1 cellular context compared by ENCODE assay signal in the genomic region with DNA sequence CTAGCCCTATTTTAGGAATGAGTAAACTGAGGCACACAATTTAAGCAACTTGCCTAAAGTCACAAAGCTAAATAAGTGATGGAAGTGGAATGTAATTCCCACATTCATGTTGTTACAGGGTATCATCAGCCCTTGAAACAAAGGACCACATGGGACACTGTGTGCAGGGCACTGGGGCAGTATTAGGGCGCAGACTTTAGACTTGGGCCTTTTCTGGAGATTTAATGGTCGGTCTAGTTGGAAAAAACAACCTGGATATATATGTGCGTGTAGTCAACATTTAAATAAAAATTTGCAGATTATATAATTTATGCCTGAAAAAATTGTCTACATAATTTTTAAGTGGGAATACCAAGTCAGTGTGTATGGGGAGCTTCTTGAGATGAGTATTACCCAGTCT.
TF ChIP-seq lines count a peak whose summit lies in the region.

No MANE protein-coding gene starts in this region.

TF ChIP-seq in HepG2, 621 proteins besides CTCF, POLR2A, EP300 and RAD21 (continued from another document):
- TF ChIP-seq FOXK1 (CRISPR knock-in tag; IDR thresholded peaks at IDR 0.05; ENCODE audit: borderline replicate concordance, low read depth): no peak
- TF ChIP-seq ZFY (CRISPR knock-in tag; IDR thresholded peaks at IDR 0.05): no peak
- peak; percentile 58 for TF ChIP-seq HNF4A (CRISPR knock-in tag; IDR thresholded peaks at IDR 0.05)
- TF ChIP-seq ZNF274 (CRISPR knock-in tag; IDR thresholded peaks at IDR 0.05): no peak
- no peak for TF ChIP-seq ZNF598 (CRISPR knock-in tag; IDR thresholded peaks at IDR 0.05; ENCODE audit: borderline replicate concordance)
- no peak for TF ChIP-seq PHF20 (CRISPR knock-in tag; IDR thresholded peaks at IDR 0.05)
- TF ChIP-seq DR1 (CRISPR knock-in tag; IDR thresholded peaks at IDR 0.05): no peak
- TF ChIP-seq, protein P1, sequence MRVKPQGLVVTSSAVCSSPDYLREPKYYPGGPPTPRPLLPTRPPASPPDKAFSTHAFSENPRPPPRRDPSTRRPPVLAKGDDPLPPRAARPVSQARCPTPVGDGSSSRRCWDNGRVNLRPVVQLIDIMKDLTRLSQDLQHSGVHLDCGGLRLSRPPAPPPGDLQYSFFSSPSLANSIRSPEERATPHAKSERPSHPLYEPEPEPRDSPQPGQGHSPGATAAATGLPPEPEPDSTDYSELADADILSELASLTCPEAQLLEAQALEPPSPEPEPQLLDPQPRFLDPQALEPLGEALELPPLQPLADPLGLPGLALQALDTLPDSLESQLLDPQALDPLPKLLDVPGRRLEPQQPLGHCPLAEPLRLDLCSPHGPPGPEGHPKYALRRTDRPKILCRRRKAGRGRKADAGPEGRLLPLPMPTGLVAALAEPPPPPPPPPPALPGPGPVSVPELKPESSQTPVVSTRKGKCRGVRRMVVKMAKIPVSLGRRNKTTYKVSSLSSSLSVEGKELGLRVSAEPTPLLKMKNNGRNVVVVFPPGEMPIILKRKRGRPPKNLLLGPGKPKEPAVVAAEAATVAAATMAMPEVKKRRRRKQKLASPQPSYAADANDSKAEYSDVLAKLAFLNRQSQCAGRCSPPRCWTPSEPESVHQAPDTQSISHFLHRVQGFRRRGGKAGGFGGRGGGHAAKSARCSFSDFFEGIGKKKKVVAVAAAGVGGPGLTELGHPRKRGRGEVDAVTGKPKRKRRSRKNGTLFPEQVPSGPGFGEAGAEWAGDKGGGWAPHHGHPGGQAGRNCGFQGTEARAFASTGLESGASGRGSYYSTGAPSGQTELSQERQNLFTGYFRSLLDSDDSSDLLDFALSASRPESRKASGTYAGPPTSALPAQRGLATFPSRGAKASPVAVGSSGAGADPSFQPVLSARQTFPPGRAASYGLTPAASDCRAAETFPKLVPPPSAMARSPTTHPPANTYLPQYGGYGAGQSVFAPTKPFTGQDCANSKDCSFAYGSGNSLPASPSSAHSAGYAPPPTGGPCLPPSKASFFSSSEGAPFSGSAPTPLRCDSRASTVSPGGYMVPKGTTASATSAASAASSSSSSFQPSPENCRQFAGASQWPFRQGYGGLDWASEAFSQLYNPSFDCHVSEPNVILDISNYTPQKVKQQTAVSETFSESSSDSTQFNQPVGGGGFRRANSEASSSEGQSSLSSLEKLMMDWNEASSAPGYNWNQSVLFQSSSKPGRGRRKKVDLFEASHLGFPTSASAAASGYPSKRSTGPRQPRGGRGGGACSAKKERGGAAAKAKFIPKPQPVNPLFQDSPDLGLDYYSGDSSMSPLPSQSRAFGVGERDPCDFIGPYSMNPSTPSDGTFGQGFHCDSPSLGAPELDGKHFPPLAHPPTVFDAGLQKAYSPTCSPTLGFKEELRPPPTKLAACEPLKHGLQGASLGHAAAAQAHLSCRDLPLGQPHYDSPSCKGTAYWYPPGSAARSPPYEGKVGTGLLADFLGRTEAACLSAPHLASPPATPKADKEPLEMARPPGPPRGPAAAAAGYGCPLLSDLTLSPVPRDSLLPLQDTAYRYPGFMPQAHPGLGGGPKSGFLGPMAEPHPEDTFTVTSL (CRISPR knock-in tag; IDR thresholded peaks at IDR 0.05; ENCODE audit: borderline replicate concordance): no peak
- TF ChIP-seq RARA (CRISPR knock-in tag; IDR thresholded peaks at IDR 0.05): no peak
- no peak for TF ChIP-seq RFXAP (CRISPR knock-in tag; IDR thresholded peaks at IDR 0.05; ENCODE audit: borderline replicate concordance)
- TF ChIP-seq HNF4G (IDR thresholded peaks at IDR 0.05; ENCODE audit: borderline replicate concordance, low read depth, low read length): 0 out of 2 replicates have a peak, but pooled peaks have one; percentile 34
- no peak for TF ChIP-seq HNF4G (CRISPR knock-in tag; IDR thresholded peaks at IDR 0.05; ENCODE audit: borderline replicate concordance, low read depth)
- TF ChIP-seq SAP130 (CRISPR knock-in tag; IDR thresholded peaks at IDR 0.05; ENCODE audit: low read depth): peak; percentile 33
- TF ChIP-seq ZBTB1 (CRISPR knock-in tag; IDR thresholded peaks at IDR 0.05; ENCODE audit: borderline replicate concordance): no peak
- TF ChIP-seq, protein P2, sequence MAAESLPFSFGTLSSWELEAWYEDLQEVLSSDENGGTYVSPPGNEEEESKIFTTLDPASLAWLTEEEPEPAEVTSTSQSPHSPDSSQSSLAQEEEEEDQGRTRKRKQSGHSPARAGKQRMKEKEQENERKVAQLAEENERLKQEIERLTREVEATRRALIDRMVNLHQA (CRISPR knock-in tag; IDR thresholded peaks at IDR 0.05): no peak
- no peak for TF ChIP-seq DPF2 (CRISPR knock-in tag; IDR thresholded peaks at IDR 0.05; ENCODE audit: borderline replicate concordance, low read depth)
- TF ChIP-seq, protein P3, sequence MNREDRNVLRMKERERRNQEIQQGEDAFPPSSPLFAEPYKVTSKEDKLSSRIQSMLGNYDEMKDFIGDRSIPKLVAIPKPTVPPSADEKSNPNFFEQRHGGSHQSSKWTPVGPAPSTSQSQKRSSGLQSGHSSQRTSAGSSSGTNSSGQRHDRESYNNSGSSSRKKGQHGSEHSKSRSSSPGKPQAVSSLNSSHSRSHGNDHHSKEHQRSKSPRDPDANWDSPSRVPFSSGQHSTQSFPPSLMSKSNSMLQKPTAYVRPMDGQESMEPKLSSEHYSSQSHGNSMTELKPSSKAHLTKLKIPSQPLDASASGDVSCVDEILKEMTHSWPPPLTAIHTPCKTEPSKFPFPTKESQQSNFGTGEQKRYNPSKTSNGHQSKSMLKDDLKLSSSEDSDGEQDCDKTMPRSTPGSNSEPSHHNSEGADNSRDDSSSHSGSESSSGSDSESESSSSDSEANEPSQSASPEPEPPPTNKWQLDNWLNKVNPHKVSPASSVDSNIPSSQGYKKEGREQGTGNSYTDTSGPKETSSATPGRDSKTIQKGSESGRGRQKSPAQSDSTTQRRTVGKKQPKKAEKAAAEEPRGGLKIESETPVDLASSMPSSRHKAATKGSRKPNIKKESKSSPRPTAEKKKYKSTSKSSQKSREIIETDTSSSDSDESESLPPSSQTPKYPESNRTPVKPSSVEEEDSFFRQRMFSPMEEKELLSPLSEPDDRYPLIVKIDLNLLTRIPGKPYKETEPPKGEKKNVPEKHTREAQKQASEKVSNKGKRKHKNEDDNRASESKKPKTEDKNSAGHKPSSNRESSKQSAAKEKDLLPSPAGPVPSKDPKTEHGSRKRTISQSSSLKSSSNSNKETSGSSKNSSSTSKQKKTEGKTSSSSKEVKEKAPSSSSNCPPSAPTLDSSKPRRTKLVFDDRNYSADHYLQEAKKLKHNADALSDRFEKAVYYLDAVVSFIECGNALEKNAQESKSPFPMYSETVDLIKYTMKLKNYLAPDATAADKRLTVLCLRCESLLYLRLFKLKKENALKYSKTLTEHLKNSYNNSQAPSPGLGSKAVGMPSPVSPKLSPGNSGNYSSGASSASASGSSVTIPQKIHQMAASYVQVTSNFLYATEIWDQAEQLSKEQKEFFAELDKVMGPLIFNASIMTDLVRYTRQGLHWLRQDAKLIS (CRISPR knock-in tag; IDR thresholded peaks at IDR 0.05): no peak
- TF ChIP-seq SSRP1 (CRISPR knock-in tag; IDR thresholded peaks at IDR 0.05): no peak
- TF ChIP-seq, protein P4, sequence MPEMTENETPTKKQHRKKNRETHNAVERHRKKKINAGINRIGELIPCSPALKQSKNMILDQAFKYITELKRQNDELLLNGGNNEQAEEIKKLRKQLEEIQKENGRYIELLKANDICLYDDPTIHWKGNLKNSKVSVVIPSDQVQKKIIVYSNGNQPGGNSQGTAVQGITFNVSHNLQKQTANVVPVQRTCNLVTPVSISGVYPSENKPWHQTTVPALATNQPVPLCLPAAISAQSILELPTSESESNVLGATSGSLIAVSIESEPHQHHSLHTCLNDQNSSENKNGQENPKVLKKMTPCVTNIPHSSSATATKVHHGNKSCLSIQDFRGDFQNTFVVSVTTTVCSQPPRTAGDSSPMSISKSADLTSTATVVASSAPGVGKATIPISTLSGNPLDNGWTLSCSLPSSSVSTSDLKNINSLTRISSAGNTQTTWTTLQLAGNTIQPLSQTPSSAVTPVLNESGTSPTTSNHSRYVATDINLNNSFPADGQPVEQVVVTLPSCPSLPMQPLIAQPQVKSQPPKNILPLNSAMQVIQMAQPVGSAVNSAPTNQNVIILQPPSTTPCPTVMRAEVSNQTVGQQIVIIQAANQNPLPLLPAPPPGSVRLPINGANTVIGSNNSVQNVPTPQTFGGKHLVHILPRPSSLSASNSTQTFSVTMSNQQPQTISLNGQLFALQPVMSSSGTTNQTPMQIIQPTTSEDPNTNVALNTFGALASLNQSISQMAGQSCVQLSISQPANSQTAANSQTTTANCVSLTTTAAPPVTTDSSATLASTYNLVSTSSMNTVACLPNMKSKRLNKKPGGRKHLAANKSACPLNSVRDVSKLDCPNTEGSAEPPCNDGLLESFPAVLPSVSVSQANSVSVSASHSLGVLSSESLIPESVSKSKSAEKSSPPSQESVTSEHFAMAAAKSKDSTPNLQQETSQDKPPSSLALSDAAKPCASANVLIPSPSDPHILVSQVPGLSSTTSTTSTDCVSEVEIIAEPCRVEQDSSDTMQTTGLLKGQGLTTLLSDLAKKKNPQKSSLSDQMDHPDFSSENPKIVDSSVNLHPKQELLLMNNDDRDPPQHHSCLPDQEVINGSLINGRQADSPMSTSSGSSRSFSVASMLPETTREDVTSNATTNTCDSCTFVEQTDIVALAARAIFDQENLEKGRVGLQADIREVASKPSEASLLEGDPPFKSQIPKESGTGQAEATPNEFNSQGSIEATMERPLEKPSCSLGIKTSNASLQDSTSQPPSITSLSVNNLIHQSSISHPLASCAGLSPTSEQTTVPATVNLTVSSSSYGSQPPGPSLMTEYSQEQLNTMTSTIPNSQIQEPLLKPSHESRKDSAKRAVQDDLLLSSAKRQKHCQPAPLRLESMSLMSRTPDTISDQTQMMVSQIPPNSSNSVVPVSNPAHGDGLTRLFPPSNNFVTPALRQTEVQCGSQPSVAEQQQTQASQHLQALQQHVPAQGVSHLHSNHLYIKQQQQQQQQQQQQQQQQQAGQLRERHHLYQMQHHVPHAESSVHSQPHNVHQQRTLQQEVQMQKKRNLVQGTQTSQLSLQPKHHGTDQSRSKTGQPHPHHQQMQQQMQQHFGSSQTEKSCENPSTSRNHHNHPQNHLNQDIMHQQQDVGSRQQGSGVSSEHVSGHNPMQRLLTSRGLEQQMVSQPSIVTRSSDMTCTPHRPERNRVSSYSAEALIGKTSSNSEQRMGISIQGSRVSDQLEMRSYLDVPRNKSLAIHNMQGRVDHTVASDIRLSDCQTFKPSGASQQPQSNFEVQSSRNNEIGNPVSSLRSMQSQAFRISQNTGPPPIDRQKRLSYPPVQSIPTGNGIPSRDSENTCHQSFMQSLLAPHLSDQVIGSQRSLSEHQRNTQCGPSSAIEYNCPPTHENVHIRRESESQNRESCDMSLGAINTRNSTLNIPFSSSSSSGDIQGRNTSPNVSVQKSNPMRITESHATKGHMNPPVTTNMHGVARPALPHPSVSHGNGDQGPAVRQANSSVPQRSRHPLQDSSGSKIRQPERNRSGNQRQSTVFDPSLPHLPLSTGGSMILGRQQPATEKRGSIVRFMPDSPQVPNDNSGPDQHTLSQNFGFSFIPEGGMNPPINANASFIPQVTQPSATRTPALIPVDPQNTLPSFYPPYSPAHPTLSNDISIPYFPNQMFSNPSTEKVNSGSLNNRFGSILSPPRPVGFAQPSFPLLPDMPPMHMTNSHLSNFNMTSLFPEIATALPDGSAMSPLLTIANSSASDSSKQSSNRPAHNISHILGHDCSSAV (CRISPR knock-in tag; IDR thresholded peaks at IDR 0.05; ENCODE audit: borderline replicate concordance): no peak
TF ChIP-seq in HepG2: peak in this region for 8.
